In the genomic region with DNA sequence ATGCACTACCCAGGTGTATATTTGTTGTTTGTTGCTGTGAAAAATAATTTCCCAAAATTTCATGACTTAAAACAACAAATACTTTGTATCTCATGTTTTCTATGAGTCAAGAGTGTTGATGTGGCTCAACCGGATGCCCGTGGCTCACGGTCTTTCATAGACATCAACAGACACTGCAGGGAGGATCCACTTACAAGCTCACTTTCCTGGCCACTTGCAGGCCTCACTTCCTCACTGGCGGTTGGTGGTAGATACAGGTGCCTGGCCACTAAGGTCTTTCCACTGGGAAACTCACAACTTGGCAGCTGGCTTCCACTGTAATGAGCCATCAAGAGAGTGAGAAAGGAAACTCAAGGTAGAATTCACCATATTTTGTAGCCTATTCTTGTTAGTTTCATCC, we compare ENCODE assay signal across 2 cellular contexts.
TF ChIP-seq lines count a peak whose summit lies in the region.

No MANE protein-coding gene starts in this region.

TF ChIP-seq in IMR-90, 13 proteins besides CTCF, POLR2A, EP300 and RAD21:
- TF ChIP-seq MAFK (IDR thresholded peaks at IDR 0.05; ENCODE audit: low read depth, low read length): no peak
- TF ChIP-seq CEBPB (IDR thresholded peaks at IDR 0.05; ENCODE audit: low read depth, low read length): no peak
- no peak for TF ChIP-seq MAZ (IDR thresholded peaks at IDR 0.05; ENCODE audit: borderline replicate concordance, low read depth, low read length)
- no peak for TF ChIP-seq BHLHE40 (IDR thresholded peaks at IDR 0.05; ENCODE audit: low read depth, low read length)
- TF ChIP-seq RFX5 (IDR thresholded peaks at IDR 0.05; ENCODE audit: low read depth, low read length): no peak
- no peak for TF ChIP-seq FOS (IDR thresholded peaks at IDR 0.05; ENCODE audit: low read depth, low read length)
- TF ChIP-seq, protein P1, sequence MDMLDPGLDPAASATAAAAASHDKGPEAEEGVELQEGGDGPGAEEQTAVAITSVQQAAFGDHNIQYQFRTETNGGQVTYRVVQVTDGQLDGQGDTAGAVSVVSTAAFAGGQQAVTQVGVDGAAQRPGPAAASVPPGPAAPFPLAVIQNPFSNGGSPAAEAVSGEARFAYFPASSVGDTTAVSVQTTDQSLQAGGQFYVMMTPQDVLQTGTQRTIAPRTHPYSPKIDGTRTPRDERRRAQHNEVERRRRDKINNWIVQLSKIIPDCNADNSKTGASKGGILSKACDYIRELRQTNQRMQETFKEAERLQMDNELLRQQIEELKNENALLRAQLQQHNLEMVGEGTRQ (IDR thresholded peaks at IDR 0.05; ENCODE audit: low read depth, low read length): no peak
- no peak for TF ChIP-seq MXI1 (IDR thresholded peaks at IDR 0.05; ENCODE audit: borderline replicate concordance, low read depth, low read length)
- TF ChIP-seq, protein P2, sequence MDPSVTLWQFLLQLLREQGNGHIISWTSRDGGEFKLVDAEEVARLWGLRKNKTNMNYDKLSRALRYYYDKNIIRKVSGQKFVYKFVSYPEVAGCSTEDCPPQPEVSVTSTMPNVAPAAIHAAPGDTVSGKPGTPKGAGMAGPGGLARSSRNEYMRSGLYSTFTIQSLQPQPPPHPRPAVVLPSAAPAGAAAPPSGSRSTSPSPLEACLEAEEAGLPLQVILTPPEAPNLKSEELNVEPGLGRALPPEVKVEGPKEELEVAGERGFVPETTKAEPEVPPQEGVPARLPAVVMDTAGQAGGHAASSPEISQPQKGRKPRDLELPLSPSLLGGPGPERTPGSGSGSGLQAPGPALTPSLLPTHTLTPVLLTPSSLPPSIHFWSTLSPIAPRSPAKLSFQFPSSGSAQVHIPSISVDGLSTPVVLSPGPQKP (IDR thresholded peaks at IDR 0.05; ENCODE audit: borderline replicate concordance, low read depth, low read length): no peak
- no peak for TF ChIP-seq RCOR1 (IDR thresholded peaks at IDR 0.05; ENCODE audit: insufficient replicate concordance, low read length)
- TF ChIP-seq NFE2L2 (IDR thresholded peaks at IDR 0.05; ENCODE audit: low read depth, low read length): no peak
- TF ChIP-seq SMC3 (IDR thresholded peaks at IDR 0.05; ENCODE audit: low read depth, low read length): no peak
- no peak for TF ChIP-seq CHD1 (IDR thresholded peaks at IDR 0.05; ENCODE audit: low read depth, low read length)

TF ChIP-seq in H1, 55 proteins besides CTCF, POLR2A, EP300 and RAD21:
- TF ChIP-seq TAF7 (optimal IDR thresholded peaks at IDR 0.05; ENCODE audit: borderline replicate concordance, low read depth, low read length) (no peak), TEAD4 (IDR thresholded peaks at IDR 0.05; ENCODE audit: low read depth, low read length) (no peak), CHD2 (IDR thresholded peaks at IDR 0.05; ENCODE audit: low read length) (no peak)
- TF ChIP-seq, protein P3, sequence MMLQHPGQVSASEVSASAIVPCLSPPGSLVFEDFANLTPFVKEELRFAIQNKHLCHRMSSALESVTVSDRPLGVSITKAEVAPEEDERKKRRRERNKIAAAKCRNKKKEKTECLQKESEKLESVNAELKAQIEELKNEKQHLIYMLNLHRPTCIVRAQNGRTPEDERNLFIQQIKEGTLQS (IDR thresholded peaks at IDR 0.05; ENCODE audit: insufficient read depth, low read depth, low read length): no peak
